8 cellular contexts compared by ENCODE assay signal in the genomic region with DNA sequence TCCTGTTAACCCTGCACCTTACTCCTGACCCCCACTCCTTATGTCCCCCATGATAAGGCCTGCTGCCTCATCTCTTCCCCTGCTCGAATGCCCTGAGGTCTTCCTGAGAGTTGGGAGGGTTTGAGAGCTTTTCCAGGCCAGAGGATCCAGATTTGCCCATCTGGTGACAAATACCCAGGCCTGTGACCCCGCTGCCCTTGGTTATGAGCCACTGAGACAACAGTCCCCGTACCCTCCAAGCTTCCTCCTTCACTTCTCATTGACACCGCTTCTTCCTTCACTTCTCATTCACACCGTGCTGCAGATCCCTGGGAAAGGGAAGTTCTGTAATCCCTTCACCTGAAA. TPM values are rescaled to one million over a fixed set of nuclear protein-coding genes. Genes with fewer than 3 reads are reported as not detected.
DNase-seq lines count a peak whose midpoint lies in the region; ATAC-seq and TF ChIP-seq lines count a peak whose summit lies in the region.

No MANE protein-coding gene starts in this region.

- H3F3A ChIP-seq in Loucy (ENCODE audit: low read depth): no peaks in the 10 kb centered on the region

- no peaks in the 10 kb centered on the region for H3K9me2 ChIP-seq in Loucy (replicated peaks; ENCODE audit: low read depth, low read length)

- no peaks in the 10 kb centered on the region for H3K79me2 ChIP-seq in Loucy (ENCODE audit: insufficient read depth, low read length)

- H3K9ac ChIP-seq in Loucy (ENCODE audit: low read depth, low read length, poor library complexity, severe bottlenecking): peak overlapping the region; percentile 76

- POLR2A ChIA-PET in naive thymus-derived CD4-positive, alpha-beta T cell (lab: Charles Lee): interaction anchor here (1.3 to 4.8 kb wide), 2 partner anchors 31 to 1294 kb away, joined by 5 to 45 read pairs; partner anchors contain the start of genes CCDC69 and SLC26A2

- peaks cover 0 to 4% (median 0%) of the 10 kb centered on the region in 5 donors for H3K36me3 Mint-ChIP-seq in naive thymus-derived CD4-positive, alpha-beta T cell

- H3K4me2 ChIP-seq in Loucy (ENCODE audit: low read depth, low read length, poor library complexity, severe bottlenecking): peak overlapping the region; percentile 86

- intact Hi-C loops in dorsolateral prefrontal cortex (cut with DNase I): loop anchor here (5.0 to 10.0 kb wide), 4 partner anchors 96 to 194 kb away; partner anchors contain the start of genes SLC36A1 (in 2 of the 2), ANXA6 (in 1 of the 2) and TNIP1 (in 1 of the 2)
- intact Hi-C loops in naive thymus-derived CD4-positive, alpha-beta T cell (cut with micrococcal nuclease): loop anchor here (1.0 to 2.0 kb wide), 14 partner anchors 89 to 1523 kb away; partner anchors contain the start of genes ANXA6 (in 1 of the 2), ATOX1 (in 1 of the 2), CD74 (in 1 of the 2) and DCTN4 (in 1 of the 2)

- H3K27me3 Mint-ChIP-seq in naive thymus-derived CD4-positive, alpha-beta T cell: no peaks in the 10 kb centered on the region

- H3K9me3 ChIP-seq in Loucy (ENCODE audit: insufficient read depth, low read depth, low read length): no peaks in the 10 kb centered on the region
- no peaks in the 10 kb centered on the region for H3K9me3 ChIP-seq in naive thymus-derived CD4-positive, alpha-beta T cell (ENCODE audit: control insufficient read depth in 2 of 3, low read length in 3 of 3)

- DNase-seq in AG10803 (ENCODE audit: low read depth): no peak
- no peak for DNase-seq in dorsolateral prefrontal cortex
- no peak for DNase-seq in naive thymus-derived CD4-positive, alpha-beta T cell
- no peak for DNase-seq in activated effector memory CD4-positive, alpha-beta T cell treated with Interleukin-2 at 50 U/mL for 16 hours
- DNase-seq in cortex of kidney (lab: John Stamatoyannopoulos, UW): no peak
- DNase-seq in GF-D8 (lab: John Stamatoyannopoulos, UW): no peak
- DNase-seq in T-helper 9 cell: no peak

- H3K4me3 Mint-ChIP-seq in naive thymus-derived CD4-positive, alpha-beta T cell: peak overlapping the region; percentile 82 to 97 (median 94)

- peak overlapping the region in 39 of 59 donors; percentile 10 to 91 (median 83) for H3K27ac ChIP-seq in dorsolateral prefrontal cortex
- H3K27ac ChIP-seq in naive thymus-derived CD4-positive, alpha-beta T cell (ENCODE audit: low read depth, low read length): peak overlapping the region; percentile 74

- no peaks in the 10 kb centered on the region for H3K9me3 Mint-ChIP-seq in naive thymus-derived CD4-positive, alpha-beta T cell

- H3K27me3 ChIP-seq in Loucy (ENCODE audit: insufficient read depth, low read length, poor library complexity, severe bottlenecking) (no peaks in the 10 kb centered on the region), dorsolateral prefrontal cortex (no peaks in the 10 kb centered on the region)
- no peaks in the 10 kb centered on the region for H3K27me3 ChIP-seq in naive thymus-derived CD4-positive, alpha-beta T cell (ENCODE audit: control insufficient read depth in 2 of 2, insufficient read depth in 2 of 2, low read length in 2 of 2)

- H3K4me1 ChIP-seq in Loucy (ENCODE audit: insufficient read depth, low read length, poor library complexity, severe bottlenecking): peaks cover 29% of the 10 kb centered on the region
- H3K4me1 ChIP-seq in naive thymus-derived CD4-positive, alpha-beta T cell (ENCODE audit: control insufficient read depth in 2 of 2, insufficient read depth in 2 of 2, low read length in 2 of 2): peaks cover 11 to 21% of the 10 kb centered on the region in 2 donors

- H4K20me1 ChIP-seq in Loucy (ENCODE audit: insufficient read depth, low read length, poor library complexity, severe bottlenecking): no peaks in the 10 kb centered on the region

- CTCF ChIA-PET in naive thymus-derived CD4-positive, alpha-beta T cell (lab: Charles Lee): no interaction called here

- H2AFZ ChIP-seq in Loucy (ENCODE audit: low read length): peak overlapping the region; percentile 90; the same call in 1 of the 2 replicates

- no peak for TF ChIP-seq CTCF in AG10803 (conservative IDR thresholded peaks at IDR 0.05; ENCODE audit: low read length)
- no peak for TF ChIP-seq CTCF in Loucy (conservative IDR thresholded peaks at IDR 0.05; ENCODE audit: low read length)
- TF ChIP-seq CTCF in dorsolateral prefrontal cortex (IDR thresholded peaks at IDR 0.05 in 54 of 56, conservative IDR thresholded peaks at IDR 0.05 in 2 of 56; ENCODE audit: low read depth in 1 of 56, partially characterized antibody in 56 of 56): no peak

- ATAC-seq in naive thymus-derived CD4-positive, alpha-beta T cell: no peak

- H3K4me1 Mint-ChIP-seq in naive thymus-derived CD4-positive, alpha-beta T cell: peaks cover 31 to 54% (median 47%) of the 10 kb centered on the region in 7 donors

- no peaks in the 10 kb centered on the region for H3K36me3 ChIP-seq in Loucy (ENCODE audit: insufficient read depth, low read length)
- no peaks in the 10 kb centered on the region for H3K36me3 ChIP-seq in naive thymus-derived CD4-positive, alpha-beta T cell (ENCODE audit: control insufficient read depth in 2 of 3, insufficient read depth in 3 of 3, low read length in 3 of 3)

- peak overlapping the region; percentile 74 to 96 (median 95) for H3K27ac Mint-ChIP-seq in naive thymus-derived CD4-positive, alpha-beta T cell

- H3K4me3 ChIP-seq in AG10803 (ENCODE audit: low read length): peak overlapping the region; percentile 87
- H3K4me3 ChIP-seq in Loucy (ENCODE audit: low read length, poor library complexity, severe bottlenecking): peak overlapping the region; percentile 86
- H3K4me3 ChIP-seq in dorsolateral prefrontal cortex: peak overlapping the region; percentile 61 to 99 (median 90)
- peak overlapping the region; percentile 93 for H3K4me3 ChIP-seq in naive thymus-derived CD4-positive, alpha-beta T cell (ENCODE audit: low read length)

RNA-seq across cellular contexts. Expression of gene GM2A, which starts 0.6 kb away (rescaled TPM):
- total RNA-seq in dorsolateral prefrontal cortex: 10 to 100 TPM; 25.4 to 82.0 (median 40.5) TPM
- total RNA-seq in naive thymus-derived CD4-positive, alpha-beta T cell: 10 to 100 TPM; 11.1 to 45.6 (median 16.9) TPM
- 1 to 10 TPM; 5.0 to 5.4 TPM for polyA plus RNA-seq in naive thymus-derived CD4-positive, alpha-beta T cell

RNA-seq across cellular contexts. Expression of gene CCDC69, which starts 29.7 kb away (rescaled TPM):
- total RNA-seq in dorsolateral prefrontal cortex: 10 to 100 TPM in 50 of 120 experiments, 1 to 10 TPM in 70; 4.3 to 17.0 (median 9.2) TPM
- 100 to 1,000 TPM in 1 of 5 experiments, 10 to 100 TPM in 4; 63.6 to 104 (median 94.1) TPM for total RNA-seq in naive thymus-derived CD4-positive, alpha-beta T cell
- 100 to 1,000 TPM in 1 of 2 donors, 10 to 100 TPM in 1; 70.4 to 112 TPM for polyA plus RNA-seq in naive thymus-derived CD4-positive, alpha-beta T cell

RNA-seq across cellular contexts. Expression of gene SLC36A3, which starts 50.0 kb away (rescaled TPM):
- not detected for total RNA-seq in dorsolateral prefrontal cortex
- total RNA-seq in naive thymus-derived CD4-positive, alpha-beta T cell: not detected
- polyA plus RNA-seq in naive thymus-derived CD4-positive, alpha-beta T cell: not detected
